Comparison of ENCODE assay signal across 30 cellular contexts in genomic region chr4:177987896-177988295, GRCh38.
"Had no signal": no experiment of that assay in that cellular context is flagged by ENCODE, and none has a peak within 500 bp of the region (broad histone marks: within the 10 kb centered on the region; RNA-seq: fewer than 3 reads in every experiment).

No MANE protein-coding gene starts in this region.

- H3K4me1 ChIP-seq: ascending aorta had no signal

- DNase-seq: activated CD4-positive, alpha-beta memory T cell treated with anti-CD3 and anti-CD28 coated beads for 36 hours; activated CD4-positive, alpha-beta T cell treated with anti-CD3 and anti-CD28 coated beads for 36 hours; activated CD4-positive, alpha-beta T cell treated with anti-CD3 and anti-CD28 coated beads, Interleukin-2, amount 10 ng/mL, durations not matched to agents 24 days and 14 days; activated CD4-positive, CD25-positive, alpha-beta regulatory T cell; activated CD4-positive, CD25-positive, alpha-beta regulatory T cell treated with anti-CD3 and anti-CD28 coated beads, Interleukin-2, amount 50 U/mL, for 72 hours; activated CD8-positive, alpha-beta memory T cell treated with anti-CD3 and anti-CD28 coated beads, Interleukin-2, amount 10 ng/mL, durations not matched to agents 7 days and 5 days; activated CD8-positive, alpha-beta memory T cell treated with anti-CD3 and anti-CD28 coated beads, Interleukin-2, amount 50 U/mL, for 4 hours; activated CD8-positive, alpha-beta T cell treated with anti-CD3 and anti-CD28 coated beads, Interleukin-2, amount 10 ng/mL, durations not matched to agents 7 days and 5 days; activated gamma-delta T cell; activated naive CD4-positive, alpha-beta T cell; activated naive CD4-positive, alpha-beta T cell treated with anti-CD3 and anti-CD28 coated beads, Interleukin-2, amount 10 ng/mL, durations not matched to agents 7 days and 5 days; activated naive CD8-positive, alpha-beta T cell treated with anti-CD3 and anti-CD28 coated beads, Interleukin-2, amount 10 ng/mL, durations not matched to agents 7 days and 5 days; activated T-cell treated with anti-CD3 and anti-CD28 coated beads, Interleukin-2, amount 50 U/mL, for 24 hours; activated T-cell treated with anti-CD3 and anti-CD28 coated beads, Interleukin-2, amount 50 U/mL, for 72 hours; brain microvascular endothelial cell; dorsolateral prefrontal cortex; effector memory CD4-positive, alpha-beta T cell; endodermal cell; foreskin fibroblast; head of caudate nucleus; T-cell; T1000; WERI-Rb-1 had no signal

- H3K9me3 Mint-ChIP-seq: activated CD4-positive, alpha-beta memory T cell treated with anti-CD3 and anti-CD28 coated beads for 36 hours; activated CD4-positive, alpha-beta T cell treated with anti-CD3 and anti-CD28 coated beads, Interleukin-2, amount 10 ng/mL, durations not matched to agents 24 days and 14 days; activated naive CD4-positive, alpha-beta T cell treated with anti-CD3 and anti-CD28 coated beads, Interleukin-2, amount 10 ng/mL, durations not matched to agents 7 days and 5 days; activated naive CD4-positive, alpha-beta T cell treated with anti-CD3 and anti-CD28 coated beads, Interleukin-2, amount 50 U/mL, for 72 hours; activated naive CD8-positive, alpha-beta T cell treated with anti-CD3 and anti-CD28 coated beads, Interleukin-2, amount 10 ng/mL, durations not matched to agents 7 days and 5 days; activated T-cell treated with anti-CD3 and anti-CD28 coated beads, Interleukin-2, amount 50 U/mL, for 24 hours; activated T-cell treated with anti-CD3 and anti-CD28 coated beads, Interleukin-2, amount 50 U/mL, for 72 hours; dendritic cell treated with granulocyte-macrophage colony-stimulating factor and Interleukin-4, amounts not matched to agents 40 ng/mL and 50 ng/mL, for 4 days; endodermal cell; T-cell; T-helper 1 cell treated with Interleukin-12 subunit alpha and Interleukin-12 subunit beta and Interleukin-4 antibody, amounts not matched to agents 30 μg/mL and 1 μg/mL, for 36 hours had no signal

- H3K27ac ChIP-seq: ascending aorta, brain microvascular endothelial cell, coronary artery, dorsolateral prefrontal cortex, WERI-Rb-1 had no signal

- H3K4me1 Mint-ChIP-seq: activated CD4-positive, alpha-beta T cell treated with anti-CD3 and anti-CD28 coated beads for 36 hours; activated CD4-positive, alpha-beta T cell treated with anti-CD3 and anti-CD28 coated beads, Interleukin-2, amount 10 ng/mL, durations not matched to agents 24 days and 14 days; activated CD8-positive, alpha-beta memory T cell treated with anti-CD3 and anti-CD28 coated beads, Interleukin-2, amount 10 ng/mL, durations not matched to agents 7 days and 5 days; activated naive CD4-positive, alpha-beta T cell treated with anti-CD3 and anti-CD28 coated beads, Interleukin-2, amount 10 ng/mL, durations not matched to agents 7 days and 5 days; activated naive CD8-positive, alpha-beta T cell treated with anti-CD3 and anti-CD28 coated beads, Interleukin-2, amount 10 ng/mL, durations not matched to agents 7 days and 5 days; central memory CD8-positive, alpha-beta T cell; endodermal cell; T-cell had no signal

- H3K27ac Mint-ChIP-seq: activated CD4-positive, alpha-beta memory T cell treated with anti-CD3 and anti-CD28 coated beads for 36 hours; activated CD4-positive, alpha-beta T cell treated with anti-CD3 and anti-CD28 coated beads for 36 hours; activated CD4-positive, alpha-beta T cell treated with anti-CD3 and anti-CD28 coated beads, Interleukin-2, amount 10 ng/mL, durations not matched to agents 24 days and 14 days; activated CD8-positive, alpha-beta memory T cell treated with anti-CD3 and anti-CD28 coated beads, Interleukin-2, amount 10 ng/mL, durations not matched to agents 7 days and 5 days; activated CD8-positive, alpha-beta T cell treated with anti-CD3 and anti-CD28 coated beads, Interleukin-2, amount 10 ng/mL, durations not matched to agents 7 days and 5 days; activated naive CD4-positive, alpha-beta T cell treated with anti-CD3 and anti-CD28 coated beads, Interleukin-2, amount 10 ng/mL, durations not matched to agents 7 days and 5 days; activated naive CD4-positive, alpha-beta T cell treated with anti-CD3 and anti-CD28 coated beads, Interleukin-2, amount 50 U/mL, for 72 hours; activated naive CD8-positive, alpha-beta T cell treated with anti-CD3 and anti-CD28 coated beads, Interleukin-2, amount 10 ng/mL, durations not matched to agents 7 days and 5 days; activated T-cell treated with anti-CD3 and anti-CD28 coated beads, Interleukin-2, amount 50 U/mL, for 24 hours; activated T-cell treated with anti-CD3 and anti-CD28 coated beads, Interleukin-2, amount 50 U/mL, for 72 hours; dendritic cell treated with granulocyte-macrophage colony-stimulating factor and Interleukin-4, amounts not matched to agents 40 ng/mL and 50 ng/mL, for 4 days; endodermal cell; T-cell; T-helper 1 cell treated with Interleukin-12 subunit alpha and Interleukin-12 subunit beta and Interleukin-4 antibody, amounts not matched to agents 30 μg/mL and 1 μg/mL, for 36 hours had no signal

- H3K4me3 ChIP-seq: ascending aorta, coronary artery, dorsolateral prefrontal cortex had no signal

- H3K36me3 ChIP-seq: ascending aorta, brain microvascular endothelial cell, WERI-Rb-1 had no signal

- H3K36me3 Mint-ChIP-seq: activated CD4-positive, alpha-beta memory T cell treated with anti-CD3 and anti-CD28 coated beads for 36 hours; activated CD8-positive, alpha-beta memory T cell treated with anti-CD3 and anti-CD28 coated beads, Interleukin-2, amount 10 ng/mL, durations not matched to agents 7 days and 5 days; activated naive CD4-positive, alpha-beta T cell treated with anti-CD3 and anti-CD28 coated beads, Interleukin-2, amount 10 ng/mL, durations not matched to agents 7 days and 5 days; activated naive CD4-positive, alpha-beta T cell treated with anti-CD3 and anti-CD28 coated beads, Interleukin-2, amount 50 U/mL, for 72 hours; activated naive CD8-positive, alpha-beta T cell treated with anti-CD3 and anti-CD28 coated beads, Interleukin-2, amount 10 ng/mL, durations not matched to agents 7 days and 5 days; T-cell had no signal

- H3K27me3 Mint-ChIP-seq: activated CD4-positive, alpha-beta memory T cell treated with anti-CD3 and anti-CD28 coated beads for 36 hours; activated CD4-positive, alpha-beta T cell treated with anti-CD3 and anti-CD28 coated beads for 36 hours; activated CD4-positive, alpha-beta T cell treated with anti-CD3 and anti-CD28 coated beads, Interleukin-2, amount 10 ng/mL, durations not matched to agents 24 days and 14 days; activated CD8-positive, alpha-beta memory T cell treated with anti-CD3 and anti-CD28 coated beads, Interleukin-2, amount 10 ng/mL, durations not matched to agents 7 days and 5 days; activated naive CD4-positive, alpha-beta T cell treated with anti-CD3 and anti-CD28 coated beads, Interleukin-2, amount 10 ng/mL, durations not matched to agents 7 days and 5 days; activated naive CD8-positive, alpha-beta T cell treated with anti-CD3 and anti-CD28 coated beads, Interleukin-2, amount 10 ng/mL, durations not matched to agents 7 days and 5 days; activated T-cell treated with anti-CD3 and anti-CD28 coated beads, Interleukin-2, amount 50 U/mL, for 24 hours; central memory CD8-positive, alpha-beta T cell; dendritic cell treated with granulocyte-macrophage colony-stimulating factor and Interleukin-4, amounts not matched to agents 40 ng/mL and 50 ng/mL, for 4 days; T-cell had no signal

- H3K9me3 ChIP-seq: ascending aorta had no signal

- H3K4me3 Mint-ChIP-seq: activated CD4-positive, alpha-beta memory T cell treated with anti-CD3 and anti-CD28 coated beads for 36 hours; activated CD4-positive, alpha-beta T cell treated with anti-CD3 and anti-CD28 coated beads for 36 hours; activated CD4-positive, alpha-beta T cell treated with anti-CD3 and anti-CD28 coated beads, Interleukin-2, amount 10 ng/mL, durations not matched to agents 24 days and 14 days; activated CD8-positive, alpha-beta memory T cell treated with anti-CD3 and anti-CD28 coated beads, Interleukin-2, amount 10 ng/mL, durations not matched to agents 7 days and 5 days; activated CD8-positive, alpha-beta T cell treated with anti-CD3 and anti-CD28 coated beads, Interleukin-2, amount 10 ng/mL, durations not matched to agents 7 days and 5 days; activated naive CD4-positive, alpha-beta T cell treated with anti-CD3 and anti-CD28 coated beads, Interleukin-2, amount 10 ng/mL, durations not matched to agents 7 days and 5 days; activated naive CD8-positive, alpha-beta T cell treated with anti-CD3 and anti-CD28 coated beads, Interleukin-2, amount 10 ng/mL, durations not matched to agents 7 days and 5 days; activated T-cell treated with anti-CD3 and anti-CD28 coated beads, Interleukin-2, amount 50 U/mL, for 24 hours; activated T-cell treated with anti-CD3 and anti-CD28 coated beads, Interleukin-2, amount 50 U/mL, for 72 hours; central memory CD8-positive, alpha-beta T cell; dendritic cell treated with granulocyte-macrophage colony-stimulating factor and Interleukin-4, amounts not matched to agents 40 ng/mL and 50 ng/mL, for 4 days; endodermal cell; T-cell; T-helper 1 cell treated with Interleukin-12 subunit alpha and Interleukin-12 subunit beta and Interleukin-4 antibody, amounts not matched to agents 30 μg/mL and 1 μg/mL, for 36 hours had no signal

- H3K27me3 ChIP-seq: ascending aorta, brain microvascular endothelial cell, dorsolateral prefrontal cortex had no signal

- ATAC-seq: activated CD4-positive, alpha-beta T cell treated with anti-CD3 and anti-CD28 coated beads for 36 hours; activated CD8-positive, alpha-beta memory T cell treated with anti-CD3 and anti-CD28 coated beads, Interleukin-2, amount 10 ng/mL, durations not matched to agents 7 days and 5 days; activated CD8-positive, alpha-beta T cell treated with anti-CD3 and anti-CD28 coated beads, Interleukin-2, amount 10 ng/mL, durations not matched to agents 7 days and 5 days; activated naive CD4-positive, alpha-beta T cell treated with anti-CD3 and anti-CD28 coated beads, Interleukin-2, amount 50 U/mL, for 72 hours; activated T-cell treated with anti-CD3 and anti-CD28 coated beads, Interleukin-2, amount 50 U/mL, for 72 hours; esophagus mucosa; T-cell had no signal
